In genomic region chr4:184747034-184747830, GRCh38 we compare ENCODE assay signal across 12 cellular contexts. TPM values are rescaled to one million over a fixed set of nuclear protein-coding genes. Genes with fewer than 3 reads are reported as not detected.
DNase-seq lines count a peak whose midpoint lies in the region; TF ChIP-seq lines count a peak whose summit lies in the region.
"Had no signal": no experiment of that assay in that cellular context is flagged by ENCODE, and none has a peak within 500 bp of the region (broad histone marks: within the 10 kb centered on the region; RNA-seq: fewer than 3 reads in every experiment).

No MANE protein-coding gene starts in this region.

- H3K4me1 ChIP-seq in KMS-11 (ENCODE audit: low read depth, poor library complexity, severe bottlenecking) (peaks cover 30% of the 10 kb centered on the region), mesodermal cell (ENCODE audit: control insufficient read depth, insufficient read depth, low read length, poor library complexity, severe bottlenecking) (peaks cover 21% of the 10 kb centered on the region), transverse colon (peaks cover 15 to 35% (median 22%) of the 10 kb centered on the region in 4 donors)

- H3K36me3 Mint-ChIP-seq in activated CD4-positive, alpha-beta T cell treated with anti-CD3 and anti-CD28 coated beads, Interleukin-2, amount 10 ng/mL, durations not matched to agents 24 days and 14 days (ENCODE audit: low read depth): peaks cover under 1% of the 10 kb centered on the region
- no peaks in the 10 kb centered on the region for H3K36me3 Mint-ChIP-seq in activated CD4-positive, alpha-beta T cell treated with anti-CD3 and anti-CD28 coated beads, Interleukin-2, amount 10 ng/mL, durations not matched to agents 7 days and 5 days (ENCODE audit: low read depth)

- peaks cover under 1% of the 10 kb centered on the region for H3K27me3 Mint-ChIP-seq in activated CD4-positive, alpha-beta T cell treated with anti-CD3 and anti-CD28 coated beads, Interleukin-2, amount 10 ng/mL, durations not matched to agents 24 days and 14 days
- H3K27me3 Mint-ChIP-seq in activated CD4-positive, alpha-beta T cell treated with anti-CD3 and anti-CD28 coated beads, Interleukin-2, amount 10 ng/mL, durations not matched to agents 7 days and 5 days: no peaks in the 10 kb centered on the region
- H3K27me3 Mint-ChIP-seq: stimulated activated naive CD8-positive, alpha-beta T cell treated with anti-CD3 and anti-CD28 coated beads, Interleukin-15, Interleukin-2, amounts not matched to agents 100 ng/mL and 50 ng/mL, for 24 hours had no signal

- H3K27ac Mint-ChIP-seq in activated CD4-positive, alpha-beta T cell treated with anti-CD3 and anti-CD28 coated beads, Interleukin-2, amount 10 ng/mL, durations not matched to agents 24 days and 14 days: no peak overlapping the region
- no peak overlapping the region for H3K27ac Mint-ChIP-seq in activated CD4-positive, alpha-beta T cell treated with anti-CD3 and anti-CD28 coated beads, Interleukin-2, amount 10 ng/mL, durations not matched to agents 7 days and 5 days
- H3K27ac Mint-ChIP-seq: stimulated activated naive CD8-positive, alpha-beta T cell treated with anti-CD3 and anti-CD28 coated beads, Interleukin-15, Interleukin-2, amounts not matched to agents 100 ng/mL and 50 ng/mL, for 24 hours had no signal

- TF ChIP-seq POLR2A in transverse colon (IDR thresholded peaks at IDR 0.05): no peak

- in situ Hi-C loops in transverse colon (cut with MboI; ENCODE audit: low pct_ligation_motif_present in 1 of 4, low pct_unique_long_range_greater_than_20kb in 1 of 4, low sequenced_read_pairs in 3 of 4): loop anchor here in 2 of 4 donors (10.0 to 25.0 kb wide), 2 partner anchors 240 to 258 kb away; no protein-coding TSS in a partner anchor

- TF ChIP-seq CTCF in KMS-11 (conservative IDR thresholded peaks at IDR 0.05; ENCODE audit: low read depth, low read length) (no peak), coronary artery (IDR thresholded peaks at IDR 0.05) (no peak), transverse colon (IDR thresholded peaks at IDR 0.05) (no peak)

- 69 to 96% methylated on average over 2 to 4 of the region's 4 CpGs for WGBS in mesodermal cell (ENCODE audit: insufficient coverage in 2 of 2), 2 experiments
- 64% methylated on average over 4 of the region's 4 CpGs; no CpG with 5 or more reads in 1 of the 2 donors for WGBS in transverse colon (ENCODE audit: low coverage in 1 of 2), 2 donors

- no peaks in the 10 kb centered on the region for H3K9me3 ChIP-seq in mesodermal cell (ENCODE audit: control insufficient read depth, low read length)
- no peaks in the 10 kb centered on the region for H3K9me3 ChIP-seq in transverse colon

- no peak for TF ChIP-seq EP300 in transverse colon (IDR thresholded peaks at IDR 0.05; ENCODE audit: low read depth)

- H3K9ac ChIP-seq in KMS-11: peak overlapping the region; percentile 45; the same call in 1 of the 2 replicates

- no peaks in the 10 kb centered on the region for H3K9me3 Mint-ChIP-seq in activated CD4-positive, alpha-beta T cell treated with anti-CD3 and anti-CD28 coated beads, Interleukin-2, amount 10 ng/mL, durations not matched to agents 24 days and 14 days
- no peaks in the 10 kb centered on the region for H3K9me3 Mint-ChIP-seq in activated CD4-positive, alpha-beta T cell treated with anti-CD3 and anti-CD28 coated beads, Interleukin-2, amount 10 ng/mL, durations not matched to agents 7 days and 5 days
- H3K9me3 Mint-ChIP-seq: activated T-cell treated with anti-CD3 and anti-CD28 coated beads, Interleukin-2, amount 50 U/mL, for 4 hours; stimulated activated naive CD8-positive, alpha-beta T cell treated with anti-CD3 and anti-CD28 coated beads, Interleukin-15, Interleukin-2, amounts not matched to agents 100 ng/mL and 50 ng/mL, for 24 hours had no signal

- DNase-seq in coronary artery (ENCODE audit: low spot score) (no peak), transverse colon (peak; percentile 75), COLO668 (lab: John Stamatoyannopoulos, UW; ENCODE audit: unreplicated experiment) (no peak)
- DNase-seq in activated CD4-positive, alpha-beta T cell treated with anti-CD3 and anti-CD28 coated beads, Interleukin-2, amount 10 ng/mL, durations not matched to agents 24 days and 14 days: no peak
- DNase-seq in activated CD4-positive, alpha-beta T cell treated with anti-CD3 and anti-CD28 coated beads, Interleukin-2, amount 10 ng/mL, durations not matched to agents 7 days and 5 days: no peak
- DNase-seq in activated naive CD4-positive, alpha-beta T cell treated with anti-CD3 and anti-CD28 coated beads, Interleukin-2, amount 50 U/mL, for 16 hours: no peak
- DNase-seq: activated T-cell treated with anti-CD3 and anti-CD28 coated beads, Interleukin-2, amount 50 U/mL, for 4 hours; GOT3; KG1 had no signal

- H2AFZ ChIP-seq in KMS-11 (ENCODE audit: low read depth): peak overlapping the region; percentile 43; the same call in 1 of the 2 replicates

- intact Hi-C loops in transverse colon (cut with DNase I; ENCODE audit: low total_unique reads): loop anchor here (5.0 to 10.0 kb wide), 2 partner anchors 235 to 388 kb away; no protein-coding TSS in a partner anchor
- intact Hi-C loops in activated CD4-positive, alpha-beta T cell treated with anti-CD3 and anti-CD28 coated beads, Interleukin-2, amount 10 ng/mL, durations not matched to agents 24 days and 14 days (cut with micrococcal nuclease): loop anchor here (5.0 kb wide), 2 partner anchors 75 to 260 kb away; no protein-coding TSS in a partner anchor

- H3K79me2 ChIP-seq in KMS-11 (ENCODE audit: insufficient read depth, low read depth): no peaks in the 10 kb centered on the region

- H4K20me1 ChIP-seq in KMS-11 (ENCODE audit: insufficient read depth): no peaks in the 10 kb centered on the region

- H3K27ac ChIP-seq in KMS-11 (peak overlapping the region; percentile 79), coronary artery (peak overlapping the region; percentile 77 to 86), mesodermal cell (ENCODE audit: low read depth, low read length, severe bottlenecking) (peak overlapping the region; percentile 87), transverse colon (peak overlapping the region; percentile 64 to 81 (median 76))

- H3K36me3 ChIP-seq in KMS-11 (ENCODE audit: insufficient read depth) (no peaks in the 10 kb centered on the region), mesodermal cell (ENCODE audit: control insufficient read depth, insufficient read depth, low read length) (no peaks in the 10 kb centered on the region), transverse colon (no peaks in the 10 kb centered on the region)

- H3K4me3 ChIP-seq in KMS-11 (IDR thresholded peaks at IDR 0.05; ENCODE audit: insufficient read depth, low read depth, low read length): no peak overlapping the region
- H3K4me3 ChIP-seq in coronary artery: peak overlapping the region; percentile 59
- no peak overlapping the region for H3K4me3 ChIP-seq in mesodermal cell (ENCODE audit: extremely low read depth, insufficient read depth, low read length, poor library complexity, severe bottlenecking)
- H3K4me3 ChIP-seq in transverse colon: no peak overlapping the region

- H3K4me2 ChIP-seq in KMS-11: peak overlapping the region; percentile 80

- peaks cover 16% of the 10 kb centered on the region for H3K4me1 Mint-ChIP-seq in activated CD4-positive, alpha-beta T cell treated with anti-CD3 and anti-CD28 coated beads, Interleukin-2, amount 10 ng/mL, durations not matched to agents 24 days and 14 days
- peaks cover 16% of the 10 kb centered on the region for H3K4me1 Mint-ChIP-seq in activated CD4-positive, alpha-beta T cell treated with anti-CD3 and anti-CD28 coated beads, Interleukin-2, amount 10 ng/mL, durations not matched to agents 7 days and 5 days

- POLR2A ChIA-PET in activated CD4-positive, alpha-beta T cell treated with anti-CD3 and anti-CD28 coated beads, Interleukin-2, amount 10 ng/mL, durations not matched to agents 7 days and 5 days (lab: Charles Lee): no interaction called here

- no peak overlapping the region for H3K4me3 Mint-ChIP-seq in activated CD4-positive, alpha-beta T cell treated with anti-CD3 and anti-CD28 coated beads, Interleukin-2, amount 10 ng/mL, durations not matched to agents 24 days and 14 days
- no peak overlapping the region for H3K4me3 Mint-ChIP-seq in activated CD4-positive, alpha-beta T cell treated with anti-CD3 and anti-CD28 coated beads, Interleukin-2, amount 10 ng/mL, durations not matched to agents 7 days and 5 days
- H3K4me3 Mint-ChIP-seq: activated T-cell treated with anti-CD3 and anti-CD28 coated beads, Interleukin-2, amount 50 U/mL, for 4 hours; stimulated activated naive CD8-positive, alpha-beta T cell treated with anti-CD3 and anti-CD28 coated beads, Interleukin-15, Interleukin-2, amounts not matched to agents 100 ng/mL and 50 ng/mL, for 24 hours had no signal

- no peaks in the 10 kb centered on the region for H3K27me3 ChIP-seq in KMS-11 (ENCODE audit: insufficient read depth, low read depth)
- H3K27me3 ChIP-seq in transverse colon: no peaks in the 10 kb centered on the region

- CTCF ChIA-PET in activated CD4-positive, alpha-beta T cell treated with anti-CD3 and anti-CD28 coated beads, Interleukin-2, amount 10 ng/mL, durations not matched to agents 7 days and 5 days (lab: Charles Lee): interaction anchor here (0.6 to 1.5 kb wide), 3 partner anchors 14 to 1752 kb away, joined by 3 to 6 read pairs (median 3); partner anchors contain the start of gene CENPU

RNA-seq across cellular contexts. Expression of gene CENPU, which starts 13.3 kb away (rescaled TPM):
- polyA plus RNA-seq in mesodermal cell (2013, experiment 1 of 2): 56.6 TPM
- 66.3 TPM for polyA plus RNA-seq in mesodermal cell (2013, experiment 2 of 2)
- total RNA-seq in transverse colon: 1 to 10 TPM; 1.5 to 5.6 (median 4.1) TPM
- 71.7 and 75.5 TPM in 2 replicates for total RNA-seq in activated CD4-positive, alpha-beta T cell treated with anti-CD3 and anti-CD28 coated beads, Interleukin-2, amount 10 ng/mL, durations not matched to agents 24 days and 14 days
- 10 to 100 TPM; 73.3 to 80.3 TPM for total RNA-seq in activated CD4-positive, alpha-beta T cell treated with anti-CD3 and anti-CD28 coated beads, Interleukin-2, amount 10 ng/mL, durations not matched to agents 7 days and 5 days

Comparison
In these comparisons a context has a peak if more than half of its experiments do, and no peak if none do; other contexts are left out.
1. RNA of gene CENPU, which starts 13.3 kb away (total RNA-seq): 73.3 to 80.3 TPM in activated CD4-positive, alpha-beta T cell treated with anti-CD3 and anti-CD28 coated beads, Interleukin-2, amount 10 ng/mL, durations not matched to agents 7 days and 5 days and 71.7 to 75.5 TPM in activated CD4-positive, alpha-beta T cell treated with anti-CD3 and anti-CD28 coated beads, Interleukin-2, amount 10 ng/mL, durations not matched to agents 24 days and 14 days; 1.5 to 5.6 TPM in transverse colon; every median in the first group is over 10 times any median in the second.
2. Peak in every context shown above with its lines, with median percentiles within 50 percentile points of each other: H3K27ac ChIP-seq.